In genomic region chrX:16462912-16463311, GRCh38 we compare ENCODE assay signal across 15 cellular contexts.
A peak's percentile ranks its signal among the peaks of the same experiment; 100 is the strongest.
DNase-seq lines count a peak whose midpoint lies in the region; ATAC-seq, FAIRE-seq and TF ChIP-seq lines count a peak whose summit lies in the region.
"Had no signal": no experiment of that assay in that cellular context is flagged by ENCODE, and none has a peak within 500 bp of the region (broad histone marks: within the 10 kb centered on the region; RNA-seq: fewer than 3 reads in every experiment).

No MANE protein-coding gene starts in this region.

- TF ChIP-seq POLR2A in HepG2 (IDR thresholded peaks at IDR 0.05; ENCODE audit: insufficient read depth in 1 of 2, low read depth in 2 of 2, low read length in 2 of 2): no peak

- 91% methylated on average over 6 of the region's 6 CpGs for WGBS in HepG2 (ENCODE audit: low lambda C conversion rate)

- intact Hi-C loops in head of caudate nucleus (cut with DNase I): no loop called here
- intact Hi-C loops in HepG2 (cut with micrococcal nuclease; ENCODE audit: unreplicated experiment): no loop called here

- ATAC-seq in HepG2: no peak
- ATAC-seq: activated T-cell treated with anti-CD3 and anti-CD28 coated beads, Interleukin-2, amount 50 U/mL, for 72 hours; body of pancreas had no signal

- H3K9ac ChIP-seq in skeletal muscle tissue (ENCODE audit: low read depth in 1 of 3, low read length in 3 of 3) (no peak overlapping the region), HepG2 (ENCODE audit: insufficient read depth, low read depth, low read length) (no peak overlapping the region)

- no peak overlapping the region for H2AFZ ChIP-seq in HepG2 (ENCODE audit: low read length)

- CTCF ChIA-PET in HepG2 (lab: Yijun Ruan, JAX; ENCODE audit: low intra/inter-chr PET ratio, low total read pairs): no interaction called here

- H3K4me1 ChIP-seq in skeletal muscle tissue (ENCODE audit: control insufficient read depth in 3 of 3, insufficient read depth in 3 of 3, low read length in 3 of 3): peaks cover 0 to 17% (median 7%) of the 10 kb centered on the region in 3 donors
- H3K4me1 ChIP-seq in HepG2 (ENCODE audit: insufficient read depth, low read length): no peaks in the 10 kb centered on the region
- H3K4me1 ChIP-seq: body of pancreas, testis had no signal

- TF ChIP-seq RAD21 in HepG2 (CRISPR knock-in tag; IDR thresholded peaks at IDR 0.05): no peak

- POLR2A ChIA-PET in HepG2 (lab: Yijun Ruan, JAX): no interaction called here

- H3K4me3 ChIP-seq in astrocyte of the cerebellum (ENCODE audit: low read depth, low read length) (no peak overlapping the region), skeletal muscle tissue (ENCODE audit: low read length in 3 of 3) (peak overlapping the region in 1 of 3 donors; percentile 39), HepG2 (replicated peaks in 1 of 3; ENCODE audit: insufficient read depth in 1 of 3, low read depth in 2 of 3, low read length in 3 of 3) (no peak overlapping the region)
- H3K4me3 ChIP-seq: body of pancreas, gastrocnemius medialis, testis had no signal

- in situ Hi-C loops in astrocyte of the cerebellum (cut with HindIII; ENCODE audit: low sequenced_read_pairs): no loop called here
- in situ Hi-C loops in HepG2 (cut with HindIII; ENCODE audit: extremely low pct_ligation_motif_present, low pct_unique_long_range_greater_than_20kb): loop anchor here (25.0 kb wide), 1 partner anchor 199 kb away; the partner anchor contains the start of gene S100G

- DNase-seq in GM04503 (ENCODE audit: low read depth) (peak; percentile 78), astrocyte of the cerebellum (ENCODE audit: low read depth) (peak; percentile 49), head of caudate nucleus (peak in 25 of 42 donors; percentile 4 to 60 (median 19)), HepG2 (ENCODE audit: low spot score) (no peak), SIG-M5 treated with dmso at 0.1 percent for 504 hours (lab: John Stamatoyannopoulos, UW; ENCODE audit: unreplicated experiment) (no peak)
- DNase-seq in activated CD8-positive, alpha-beta memory T cell treated with anti-CD3 and anti-CD28 coated beads for 24 hours: no peak
- DNase-seq in activated CD4-positive, alpha-beta T cell treated with anti-CD3 and anti-CD28 coated beads, Interleukin-2, amount 50 U/mL, for 4 hours: no peak
- DNase-seq: activated T-cell treated with anti-CD3 and anti-CD28 coated beads, Interleukin-2, amount 50 U/mL, for 72 hours; body of pancreas; CD4-positive, CD25-positive, alpha-beta regulatory T cell; gastrocnemius medialis; midbrain; testis had no signal

- no peak overlapping the region for H3K4me2 ChIP-seq in HepG2 (ENCODE audit: low read depth, low read length)

- no peak for FAIRE-seq in HepG2 (lab: Jason Lieb, UNC)
- FAIRE-seq: islet of Langerhans had no signal

- BruUV-seq in HepG2 (replicated peaks; lab: Mats Ljungman, UMichigan): no TSS peak

- no peaks in the 10 kb centered on the region for H3K79me2 ChIP-seq in HepG2 (ENCODE audit: insufficient read depth, low read length)

- H3K27me3 ChIP-seq in skeletal muscle tissue (ENCODE audit: control insufficient read depth in 3 of 3, insufficient read depth in 3 of 3, low read length in 3 of 3): peaks cover 0 to 2% (median 0%) of the 10 kb centered on the region in 3 donors
- H3K27me3 ChIP-seq in HepG2 (ENCODE audit: control insufficient read depth in 1 of 2, insufficient read depth in 2 of 2, low read length in 2 of 2): no peaks in the 10 kb centered on the region
- H3K27me3 ChIP-seq: body of pancreas, gastrocnemius medialis, testis had no signal

- H3K27ac ChIP-seq in skeletal muscle tissue (ENCODE audit: low read depth, low read length) (peak overlapping the region; percentile 55), HepG2 (ENCODE audit: extremely low read length, insufficient read depth, low read length) (no peak overlapping the region)
- H3K27ac ChIP-seq: body of pancreas, testis had no signal

- no peaks in the 10 kb centered on the region for H3K36me3 ChIP-seq in skeletal muscle tissue (ENCODE audit: control insufficient read depth in 3 of 3, insufficient read depth in 3 of 3, low read length in 3 of 3)
- H3K36me3 ChIP-seq in HepG2 (replicated peaks in 1 of 2; ENCODE audit: control insufficient read depth in 1 of 2, insufficient read depth in 2 of 2, low read length in 2 of 2): no peaks in the 10 kb centered on the region
- H3K36me3 ChIP-seq: gastrocnemius medialis had no signal

- H4K20me1 ChIP-seq in HepG2 (ENCODE audit: insufficient read depth, low read length): no peaks in the 10 kb centered on the region

- TF ChIP-seq CTCF in astrocyte of the cerebellum (IDR thresholded peaks at IDR 0.05; ENCODE audit: low read depth, low read length, missing control alignments) (no peak), HepG2 (CRISPR knock-in tag; IDR thresholded peaks at IDR 0.05) (no peak)

- TF ChIP-seq EP300 in HepG2 (IDR thresholded peaks at IDR 0.05; ENCODE audit: low read depth in 2 of 2, low read length in 2 of 2) (no peak), HepG2 (CRISPR knock-in tag; IDR thresholded peaks at IDR 0.05; ENCODE audit: borderline replicate concordance) (no peak)

- no peaks in the 10 kb centered on the region for H3K9me3 ChIP-seq in skeletal muscle tissue (ENCODE audit: control insufficient read depth in 3 of 3, low read length in 3 of 3)
- H3K9me3 ChIP-seq in HepG2 (ENCODE audit: low read length): no peaks in the 10 kb centered on the region
- H3K9me3 ChIP-seq: body of pancreas, gastrocnemius medialis, testis had no signal

TF ChIP-seq in HepG2, 621 proteins besides CTCF, POLR2A, EP300 and RAD21 (continues in another document):
- TF ChIP-seq NKX3-1 (CRISPR knock-in tag; IDR thresholded peaks at IDR 0.05) (no peak), ZNF672 (CRISPR knock-in tag; IDR thresholded peaks at IDR 0.05) (no peak), ARHGAP35 (CRISPR knock-in tag; IDR thresholded peaks at IDR 0.05; ENCODE audit: borderline replicate concordance) (no peak), HCFC1 (IDR thresholded peaks at IDR 0.05; ENCODE audit: low read depth, low read length) (no peak), UBTF (CRISPR knock-in tag; IDR thresholded peaks at IDR 0.05) (no peak), HIVEP1 (CRISPR knock-in tag; IDR thresholded peaks at IDR 0.05) (no peak), NRL (CRISPR knock-in tag; IDR thresholded peaks at IDR 0.05; ENCODE audit: borderline replicate concordance) (no peak), NCOR1 (IDR thresholded peaks at IDR 0.05; ENCODE audit: borderline replicate concordance, low read length) (no peak), ZNF687 (CRISPR knock-in tag; IDR thresholded peaks at IDR 0.05) (no peak)
- TF ChIP-seq, protein P1, sequence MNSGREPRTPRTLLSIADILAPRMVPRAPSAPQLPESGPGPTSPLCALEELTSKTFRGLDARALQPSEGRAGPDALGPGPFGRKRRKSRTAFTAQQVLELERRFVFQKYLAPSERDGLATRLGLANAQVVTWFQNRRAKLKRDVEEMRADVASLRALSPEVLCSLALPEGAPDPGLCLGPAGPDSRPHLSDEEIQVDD (CRISPR knock-in tag; IDR thresholded peaks at IDR 0.05; ENCODE audit: borderline replicate concordance): no peak

Comparison
In these comparisons a context has a peak if more than half of its experiments do, and no peak if none do; other contexts are left out.
1. DNase-seq: peak in GM04503 (single experiment), astrocyte of the cerebellum (single experiment) and head of caudate nucleus (25 of 42); none in HepG2 (single experiment), activated CD8-positive, alpha-beta memory T cell treated with anti-CD3 and anti-CD28 coated beads for 24 hours (single experiment), SIG-M5 treated with dmso at 0.1 percent for 504 hours (single experiment) and activated CD4-positive, alpha-beta T cell treated with anti-CD3 and anti-CD28 coated beads, Interleukin-2, amount 50 U/mL, for 4 hours (0 of 2).